11 cellular contexts compared by ENCODE assay signal in genomic region chr20:58659841-58660240, GRCh38. TPM values are rescaled to one million over a fixed set of nuclear protein-coding genes. Genes with fewer than 3 reads are reported as not detected.
DNase-seq lines count a peak whose midpoint lies in the region; ATAC-seq and TF ChIP-seq lines count a peak whose summit lies in the region.
"Had no signal": no experiment of that assay in that cellular context is flagged by ENCODE, and none has a peak within 500 bp of the region (broad histone marks: within the 10 kb centered on the region; RNA-seq: fewer than 3 reads in every experiment).

No MANE protein-coding gene starts in this region.

- no peaks in the 10 kb centered on the region for H3K27me3 ChIP-seq in RWPE2 (ENCODE audit: insufficient read depth, poor library complexity, severe bottlenecking)
- H3K27me3 ChIP-seq: colonic mucosa, heart left ventricle had no signal

- ATAC-seq in stimulated activated naive CD8-positive, alpha-beta T cell treated with anti-CD3 and anti-CD28 coated beads, Interleukin-15, Interleukin-2, amounts not matched to agents 100 U/mL and 50 U/mL, for 24 hours, result no peak
- ATAC-seq in RWPE2 (ENCODE audit: low read depth), result peak; percentile 34; the same call in 2 of the 3 replicates
- no peak for ATAC-seq in GM21723 (IDR thresholded peaks at IDR 0.05; ENCODE audit: unreplicated experiment)
- ATAC-seq: heart left ventricle had no signal

- TF ChIP-seq CTCF in RWPE2 (IDR thresholded peaks at IDR 0.05; ENCODE audit: poor library complexity, severe bottlenecking), result no peak
- no peak for TF ChIP-seq CTCF in progenitor cell of endocrine pancreas (IDR thresholded peaks at IDR 0.05; ENCODE audit: unreplicated experiment)

- H3K36me3 Mint-ChIP-seq in stimulated activated naive CD8-positive, alpha-beta T cell treated with anti-CD3 and anti-CD28 coated beads, Interleukin-15, Interleukin-2, amounts not matched to agents 100 ng/mL and 50 ng/mL, for 24 hours (ENCODE audit: low read depth), result peaks cover 51% of the 10 kb centered on the region
- peaks cover 10% of the 10 kb centered on the region for H3K36me3 Mint-ChIP-seq in progenitor cell of endocrine pancreas (ENCODE audit: insufficient read depth)

- peak overlapping the region; percentile 20 for H3K27ac ChIP-seq in RWPE2 (ENCODE audit: poor library complexity, severe bottlenecking)
- H3K27ac ChIP-seq in epithelial cell of prostate, result peak overlapping the region; percentile 30
- H3K27ac ChIP-seq: colonic mucosa had no signal

- peak overlapping the region; percentile 95 for H3K27ac Mint-ChIP-seq in stimulated activated naive CD8-positive, alpha-beta T cell treated with anti-CD3 and anti-CD28 coated beads, Interleukin-15, Interleukin-2, amounts not matched to agents 100 ng/mL and 50 ng/mL, for 24 hours
- H3K27ac Mint-ChIP-seq in progenitor cell of endocrine pancreas, result no peak overlapping the region

- no peaks in the 10 kb centered on the region for H3K9me3 Mint-ChIP-seq in stimulated activated naive CD8-positive, alpha-beta T cell treated with anti-CD3 and anti-CD28 coated beads, Interleukin-15, Interleukin-2, amounts not matched to agents 100 ng/mL and 50 ng/mL, for 24 hours
- H3K9me3 Mint-ChIP-seq in progenitor cell of endocrine pancreas (ENCODE audit: low read depth), result no peaks in the 10 kb centered on the region

- no peaks in the 10 kb centered on the region for H3K9me3 ChIP-seq in RWPE2 (ENCODE audit: severe bottlenecking)
- H3K9me3 ChIP-seq: colonic mucosa, heart left ventricle had no signal

- peak overlapping the region; percentile 72 for H3K4me3 Mint-ChIP-seq in stimulated activated naive CD8-positive, alpha-beta T cell treated with anti-CD3 and anti-CD28 coated beads, Interleukin-15, Interleukin-2, amounts not matched to agents 100 ng/mL and 50 ng/mL, for 24 hours
- no peak overlapping the region for H3K4me3 Mint-ChIP-seq in progenitor cell of endocrine pancreas (ENCODE audit: low read depth)

- peaks cover 53% of the 10 kb centered on the region for H3K4me1 ChIP-seq in RWPE2 (ENCODE audit: insufficient read depth, poor library complexity, severe bottlenecking)
- H3K4me1 ChIP-seq: colonic mucosa had no signal

- no peak overlapping the region for H3K4me3 ChIP-seq in RWPE2 (ENCODE audit: severe bottlenecking)
- H3K4me3 ChIP-seq: colonic mucosa, heart left ventricle had no signal

- peaks cover 91% of the 10 kb centered on the region for H3K4me1 Mint-ChIP-seq in stimulated activated naive CD8-positive, alpha-beta T cell treated with anti-CD3 and anti-CD28 coated beads, Interleukin-15, Interleukin-2, amounts not matched to agents 100 ng/mL and 50 ng/mL, for 24 hours (ENCODE audit: low read depth)
- peaks cover 34% of the 10 kb centered on the region for H3K4me1 Mint-ChIP-seq in progenitor cell of endocrine pancreas (ENCODE audit: low read depth)

- H3K36me3 ChIP-seq in RWPE2 (ENCODE audit: low read depth), result peaks cover 94% of the 10 kb centered on the region
- H3K36me3 ChIP-seq: colonic mucosa had no signal

- no peak for DNase-seq in stimulated activated naive CD8-positive, alpha-beta T cell treated with anti-CD3 and anti-CD28 coated beads, Interleukin-15, Interleukin-2, amounts not matched to agents 100 U/mL and 50 U/mL, for 24 hours
- peak; percentile 54 for DNase-seq in RWPE2 (ENCODE audit: low spot score)
- DNase-seq in epithelial cell of prostate (ENCODE audit: low read depth, low spot score), result no peak
- DNase-seq in SKM-1 (lab: John Stamatoyannopoulos, UW; ENCODE audit: unreplicated experiment), result no peak
- DNase-seq in foreskin melanocyte, result no peak
- no peak for DNase-seq in progenitor cell of endocrine pancreas (ENCODE audit: low spot score, unreplicated experiment)
- DNase-seq: colonic mucosa, DMS153, heart left ventricle had no signal

- no peaks in the 10 kb centered on the region for H3K27me3 Mint-ChIP-seq in stimulated activated naive CD8-positive, alpha-beta T cell treated with anti-CD3 and anti-CD28 coated beads, Interleukin-15, Interleukin-2, amounts not matched to agents 100 ng/mL and 50 ng/mL, for 24 hours
- H3K27me3 Mint-ChIP-seq in progenitor cell of endocrine pancreas, result no peaks in the 10 kb centered on the region

RNA-seq across cellular contexts. Expression of gene STX16, which starts 8.8 kb away (rescaled TPM):
- 78.8 and 85.6 TPM in 2 replicates for total RNA-seq in progenitor cell of endocrine pancreas

RNA-seq across cellular contexts. Expression of gene NPEPL1, which starts 32.8 kb away (rescaled TPM):
- 55.4 and 56.3 TPM in 2 replicates for total RNA-seq in progenitor cell of endocrine pancreas
